Comparison of ENCODE assay signal across 1 cellular context in the genomic region with DNA sequence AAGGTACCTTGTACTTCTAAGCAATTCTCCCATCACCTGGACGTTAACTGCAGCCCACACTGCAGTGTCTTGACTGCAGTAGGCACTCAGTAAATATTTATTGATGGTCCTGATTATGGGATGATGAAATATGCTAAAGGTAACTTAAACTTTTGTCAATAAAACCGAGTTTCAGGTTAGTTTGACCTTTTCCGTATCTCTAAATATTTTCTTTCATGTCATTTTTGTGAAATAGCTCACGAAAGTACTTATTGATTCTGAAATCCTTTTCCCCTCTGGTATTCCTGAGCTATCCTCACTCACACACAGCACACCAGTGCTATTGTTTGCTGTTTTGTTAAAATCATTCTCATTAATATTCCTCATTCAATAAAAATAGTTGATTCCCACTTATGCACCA.
A peak's percentile ranks its signal among the peaks of the same experiment; 100 is the strongest.
TF ChIP-seq lines count a peak whose summit lies in the region.

No MANE protein-coding gene starts in this region.

TF ChIP-seq in HepG2, 621 proteins besides CTCF, POLR2A, EP300 and RAD21 (continued from another document):
- no peak for TF ChIP-seq SKIL (CRISPR knock-in tag; IDR thresholded peaks at IDR 0.05; ENCODE audit: borderline replicate concordance)
- TF ChIP-seq ARHGAP35 (CRISPR knock-in tag; IDR thresholded peaks at IDR 0.05; ENCODE audit: borderline replicate concordance): no peak
- no peak for TF ChIP-seq SAFB2 (CRISPR knock-in tag; IDR thresholded peaks at IDR 0.05; ENCODE audit: borderline replicate concordance, low read depth)
- TF ChIP-seq ZNF652 (CRISPR knock-in tag; IDR thresholded peaks at IDR 0.05; ENCODE audit: borderline replicate concordance, low read depth): peak; percentile 57; the same call in 1 of the 2 replicates
- TF ChIP-seq ZNF740 (CRISPR knock-in tag; IDR thresholded peaks at IDR 0.05): no peak
- no peak for TF ChIP-seq ZNF10 (CRISPR knock-in tag; IDR thresholded peaks at IDR 0.05; ENCODE audit: borderline replicate concordance, low read depth)
- no peak for TF ChIP-seq MAZ (IDR thresholded peaks at IDR 0.05; ENCODE audit: borderline replicate concordance, low read depth, low read length)
- 0 out of 2 replicates have a peak, but pooled peaks have one; percentile 41 for TF ChIP-seq MAZ (CRISPR knock-in tag; IDR thresholded peaks at IDR 0.05; ENCODE audit: low read depth)
- TF ChIP-seq, protein P1, sequence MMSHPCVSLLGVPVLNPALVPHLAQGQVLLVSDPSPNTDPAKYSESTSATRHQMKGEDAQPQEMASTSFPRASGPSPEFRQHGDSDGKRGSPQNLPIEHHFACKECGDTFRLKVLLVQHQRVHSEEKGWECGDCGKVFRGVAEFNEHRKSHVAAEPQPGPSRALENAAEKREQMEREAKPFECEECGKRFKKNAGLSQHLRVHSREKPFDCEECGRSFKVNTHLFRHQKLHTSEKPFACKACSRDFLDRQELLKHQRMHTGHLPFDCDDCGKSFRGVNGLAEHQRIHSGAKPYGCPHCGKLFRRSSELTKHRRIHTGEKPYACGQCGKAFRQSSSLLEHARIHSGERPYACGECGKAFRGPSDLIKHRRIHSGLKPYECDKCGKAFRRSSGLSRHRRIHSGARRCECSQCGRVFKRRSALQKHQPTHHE (CRISPR knock-in tag; IDR thresholded peaks at IDR 0.05; ENCODE audit: borderline replicate concordance): no peak
- TF ChIP-seq PTBP1 (IDR thresholded peaks at IDR 0.05; ENCODE audit: low read depth, low read length, poor library complexity, severe bottlenecking): no peak
- TF ChIP-seq MIER2 (CRISPR knock-in tag; IDR thresholded peaks at IDR 0.05): no peak
